10 cellular contexts compared by ENCODE assay signal in genomic region chr10:77164616-77165311, GRCh38.
DNase-seq lines count a peak whose midpoint lies in the region; ATAC-seq and TF ChIP-seq lines count a peak whose summit lies in the region.
"Had no signal": no experiment of that assay in that cellular context is flagged by ENCODE, and none has a peak within 500 bp of the region (broad histone marks: within the 10 kb centered on the region; RNA-seq: fewer than 3 reads in every experiment).

No MANE protein-coding gene starts in this region.

- peak overlapping the region; percentile 63 for H3K4me2 ChIP-seq in SK-N-SH

- peaks cover 58% of the 10 kb centered on the region for H3F3A ChIP-seq in SK-N-SH (replicated peaks; ENCODE audit: insufficient read depth)

- H3K4me3 ChIP-seq in SK-N-SH (ENCODE audit: low read depth in 2 of 2, low read length in 1 of 2) (0 out of 4 replicates have a peak overlapping the region, but pooled peaks of 1 of the 2 experiments have one; percentile 2), rectal smooth muscle tissue (ENCODE audit: low read length) (no peak overlapping the region)

- TF ChIP-seq RAD21 in SK-N-SH (IDR thresholded peaks at IDR 0.05; ENCODE audit: low read length) = no peak

- H3K9me2 ChIP-seq in SK-N-SH = no peaks in the 10 kb centered on the region

- ATAC-seq in GM19463 (IDR thresholded peaks at IDR 0.05; ENCODE audit: unreplicated experiment) = no peak
- ATAC-seq in stimulated activated naive B cell treated with anti-CD40 and anti-IgM and Interleukin-4, amounts not matched to agents 10 μg/mL and 1 μg/mL and 100 μg/mL, for 72 hours (replicated peaks) = no peak

- no peaks in the 10 kb centered on the region for H3K36me3 Mint-ChIP-seq in stimulated activated naive B cell treated with anti-CD40 and anti-IgM and Interleukin-4, amounts not matched to agents 10 μg/mL and 1 μg/mL and 100 μg/mL, for 72 hours
- H3K36me3 Mint-ChIP-seq: activated naive CD4-positive, alpha-beta T cell treated with anti-CD3 and anti-CD28 coated beads, Interleukin-2, amount 50 U/mL, for 72 hours had no signal

- peaks cover 3 to 9% of the 10 kb centered on the region in 2 donors for H3K4me1 Mint-ChIP-seq in stimulated activated naive B cell treated with anti-CD40 and anti-IgM and Interleukin-4, amounts not matched to agents 10 μg/mL and 1 μg/mL and 100 μg/mL, for 72 hours

- H3K9me3 ChIP-seq in SK-N-SH = no peaks in the 10 kb centered on the region

- H4K20me1 ChIP-seq in SK-N-SH (ENCODE audit: insufficient read depth) = no peaks in the 10 kb centered on the region

- H3K4me1 ChIP-seq in SK-N-SH (ENCODE audit: control insufficient read depth in 1 of 2, insufficient read depth in 2 of 2, low read depth in 1 of 2, low read length in 1 of 2) = peaks cover 32 to 36% of the 10 kb centered on the region in 2 experiments
- H3K4me1 ChIP-seq in rectal smooth muscle tissue (ENCODE audit: control insufficient read depth, insufficient read depth, low read length) = peaks cover 27% of the 10 kb centered on the region

- WGBS in SK-N-SH (ENCODE audit: low lambda C conversion rate) = 31% methylated on average over 5 of the region's 5 CpGs

- no peaks in the 10 kb centered on the region for H3K9me3 Mint-ChIP-seq in stimulated activated naive B cell treated with anti-CD40 and anti-IgM and Interleukin-4, amounts not matched to agents 10 μg/mL and 1 μg/mL and 100 μg/mL, for 72 hours
- H3K9me3 Mint-ChIP-seq: activated naive CD4-positive, alpha-beta T cell treated with anti-CD3 and anti-CD28 coated beads, Interleukin-2, amount 50 U/mL, for 72 hours had no signal

- TF ChIP-seq CTCF in SK-N-SH (IDR thresholded peaks at IDR 0.05) = no peak

- no peaks in the 10 kb centered on the region for H3K79me2 ChIP-seq in SK-N-SH (ENCODE audit: insufficient read depth)

- POLR2A ChIA-PET in SK-N-SH (lab: Yijun Ruan, JAX) = interaction anchor here (1.2 kb wide), 1 partner anchor 472 kb away, joined by 3 read pairs; no protein-coding TSS in a partner anchor

- H3K27me3 Mint-ChIP-seq in stimulated activated naive B cell treated with anti-CD40 and anti-IgM and Interleukin-4, amounts not matched to agents 10 μg/mL and 1 μg/mL and 100 μg/mL, for 72 hours = peaks cover 21 to 32% of the 10 kb centered on the region in 2 donors

- peak; percentile 33 to 91; a peak in 3 of 4 replicates for TF ChIP-seq EP300 in SK-N-SH (IDR thresholded peaks at IDR 0.05; ENCODE audit: borderline replicate concordance in 1 of 2, low read depth in 1 of 2, low read length in 1 of 2)

- peak overlapping the region in 1 of 2 experiments; percentile 96; a peak in 1 of 4 replicates for H3K27ac ChIP-seq in SK-N-SH (ENCODE audit: low read depth in 2 of 2, low read length in 1 of 2)
- H3K27ac ChIP-seq in rectal smooth muscle tissue (ENCODE audit: low read depth, low read length) = peak overlapping the region; percentile 67

- DNase-seq in ELR (ENCODE audit: low read depth) (peak; percentile 86), SK-N-SH (no peak), fibroblast of peridontal ligament (ENCODE audit: extremely low read depth) (peak; percentile 50), hippocampal formation (lab: John Stamatoyannopoulos, UW) (no peak), UCSD-AML1 (lab: John Stamatoyannopoulos, UW; ENCODE audit: unreplicated experiment) (no peak)
- no peak for DNase-seq in stimulated activated naive B cell treated with anti-CD40 and anti-IgM and Interleukin-4, amounts not matched to agents 10 μg/mL and 1 μg/mL and 100 μg/mL, for 72 hours
- DNase-seq: NCI-H1105 had no signal

- CTCF ChIA-PET in SK-N-SH (lab: Yijun Ruan, JAX) = interaction anchor here (0.6 to 18.5 kb wide), 35 partner anchors 8 to 1157 kb away, joined by 3 to 513 read pairs (median 4); partner anchors contain the start of gene KCNMA1

- no peak overlapping the region for H2AFZ ChIP-seq in SK-N-SH (ENCODE audit: low read depth)

- H3K4me3 Mint-ChIP-seq in stimulated activated naive B cell treated with anti-CD40 and anti-IgM and Interleukin-4, amounts not matched to agents 10 μg/mL and 1 μg/mL and 100 μg/mL, for 72 hours = no peak overlapping the region

- H3K27me3 ChIP-seq in SK-N-SH (ENCODE audit: insufficient read depth) = no peaks in the 10 kb centered on the region
- no peaks in the 10 kb centered on the region for H3K27me3 ChIP-seq in rectal smooth muscle tissue (ENCODE audit: control insufficient read depth, insufficient read depth, low read length)

- no peak overlapping the region for H3K27ac Mint-ChIP-seq in stimulated activated naive B cell treated with anti-CD40 and anti-IgM and Interleukin-4, amounts not matched to agents 10 μg/mL and 1 μg/mL and 100 μg/mL, for 72 hours

- H3K9ac ChIP-seq in SK-N-SH (peak overlapping the region; percentile 73; the same call in 1 of the 2 replicates), rectal smooth muscle tissue (ENCODE audit: low read length) (no peak overlapping the region)

- H3K36me3 ChIP-seq in SK-N-SH (replicated peaks in 1 of 2; ENCODE audit: control insufficient read depth in 1 of 2, insufficient read depth in 2 of 2, low read length in 1 of 2) = no peaks in the 10 kb centered on the region
- H3K36me3 ChIP-seq in rectal smooth muscle tissue (ENCODE audit: control insufficient read depth, insufficient read depth, low read length) = no peaks in the 10 kb centered on the region

TF ChIP-seq in SK-N-SH, 30 proteins besides CTCF, POLR2A, EP300 and RAD21 (continues in another document):
- no peak for TF ChIP-seq FOXM1 (IDR thresholded peaks at IDR 0.05; ENCODE audit: low read depth)
- no peak for TF ChIP-seq SIN3A (IDR thresholded peaks at IDR 0.05; ENCODE audit: borderline replicate concordance, low read depth, low read length)
- TF ChIP-seq, protein P1, sequence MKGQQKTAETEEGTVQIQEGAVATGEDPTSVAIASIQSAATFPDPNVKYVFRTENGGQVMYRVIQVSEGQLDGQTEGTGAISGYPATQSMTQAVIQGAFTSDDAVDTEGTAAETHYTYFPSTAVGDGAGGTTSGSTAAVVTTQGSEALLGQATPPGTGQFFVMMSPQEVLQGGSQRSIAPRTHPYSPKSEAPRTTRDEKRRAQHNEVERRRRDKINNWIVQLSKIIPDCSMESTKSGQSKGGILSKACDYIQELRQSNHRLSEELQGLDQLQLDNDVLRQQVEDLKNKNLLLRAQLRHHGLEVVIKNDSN (IDR thresholded peaks at IDR 0.05; ENCODE audit: borderline replicate concordance, low read depth) = no peak
- no peak for TF ChIP-seq YY1 (IDR thresholded peaks at IDR 0.05; ENCODE audit: low read depth)
- no peak for TF ChIP-seq EZH2phosphoT487 (IDR thresholded peaks at IDR 0.05; ENCODE audit: borderline replicate concordance, low read depth)
- peak; percentile 83 for TF ChIP-seq FOSL2 (IDR thresholded peaks at IDR 0.05; ENCODE audit: borderline replicate concordance, low read depth)
- TF ChIP-seq, protein P2, sequence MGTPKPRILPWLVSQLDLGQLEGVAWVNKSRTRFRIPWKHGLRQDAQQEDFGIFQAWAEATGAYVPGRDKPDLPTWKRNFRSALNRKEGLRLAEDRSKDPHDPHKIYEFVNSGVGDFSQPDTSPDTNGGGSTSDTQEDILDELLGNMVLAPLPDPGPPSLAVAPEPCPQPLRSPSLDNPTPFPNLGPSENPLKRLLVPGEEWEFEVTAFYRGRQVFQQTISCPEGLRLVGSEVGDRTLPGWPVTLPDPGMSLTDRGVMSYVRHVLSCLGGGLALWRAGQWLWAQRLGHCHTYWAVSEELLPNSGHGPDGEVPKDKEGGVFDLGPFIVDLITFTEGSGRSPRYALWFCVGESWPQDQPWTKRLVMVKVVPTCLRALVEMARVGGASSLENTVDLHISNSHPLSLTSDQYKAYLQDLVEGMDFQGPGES (IDR thresholded peaks at IDR 0.05; ENCODE audit: low read depth, low read length) = no peak
- no peak for TF ChIP-seq RCOR1 (IDR thresholded peaks at IDR 0.05; ENCODE audit: low read length)
- peak; percentile 93 for TF ChIP-seq TCF12 (IDR thresholded peaks at IDR 0.05)
- peak; percentile 73 for TF ChIP-seq NFIC (IDR thresholded peaks at IDR 0.05; ENCODE audit: borderline replicate concordance)
- no peak for TF ChIP-seq MXI1 (IDR thresholded peaks at IDR 0.05; ENCODE audit: low read depth, low read length)
- TF ChIP-seq TAF1 (IDR thresholded peaks at IDR 0.05; ENCODE audit: borderline replicate concordance, low read depth, low read length) = 0 out of 2 replicates have a peak, but pooled peaks have one; percentile 32
- TF ChIP-seq GATA2 (CRISPR knock-in tag; IDR thresholded peaks at IDR 0.05) = no peak
- peak; percentile 83 for TF ChIP-seq JUND (IDR thresholded peaks at IDR 0.05)
- no peak for TF ChIP-seq GABPA (IDR thresholded peaks at IDR 0.05; ENCODE audit: low read depth)
- no peak for TF ChIP-seq REST (IDR thresholded peaks at IDR 0.05; ENCODE audit: low read depth, low read length)
- no peak for TF ChIP-seq RFX5 (IDR thresholded peaks at IDR 0.05; ENCODE audit: low read length)
- peak; percentile 74; the same call in 1 of the 2 replicates for TF ChIP-seq TEAD4 (IDR thresholded peaks at IDR 0.05; ENCODE audit: borderline replicate concordance, insufficient read depth)

Comparison
In these comparisons a context has a peak if more than half of its experiments do, and no peak if none do; other contexts are left out.
1. DNase-seq: peak in ELR (single experiment) and fibroblast of peridontal ligament (single experiment); none in SK-N-SH (single experiment), hippocampal formation (0 of 2), stimulated activated naive B cell treated with anti-CD40 and anti-IgM and Interleukin-4, amounts not matched to agents 10 μg/mL and 1 μg/mL and 100 μg/mL, for 72 hours (single experiment) and UCSD-AML1 (single experiment).